7 cellular contexts compared by ENCODE assay signal in the genomic region with DNA sequence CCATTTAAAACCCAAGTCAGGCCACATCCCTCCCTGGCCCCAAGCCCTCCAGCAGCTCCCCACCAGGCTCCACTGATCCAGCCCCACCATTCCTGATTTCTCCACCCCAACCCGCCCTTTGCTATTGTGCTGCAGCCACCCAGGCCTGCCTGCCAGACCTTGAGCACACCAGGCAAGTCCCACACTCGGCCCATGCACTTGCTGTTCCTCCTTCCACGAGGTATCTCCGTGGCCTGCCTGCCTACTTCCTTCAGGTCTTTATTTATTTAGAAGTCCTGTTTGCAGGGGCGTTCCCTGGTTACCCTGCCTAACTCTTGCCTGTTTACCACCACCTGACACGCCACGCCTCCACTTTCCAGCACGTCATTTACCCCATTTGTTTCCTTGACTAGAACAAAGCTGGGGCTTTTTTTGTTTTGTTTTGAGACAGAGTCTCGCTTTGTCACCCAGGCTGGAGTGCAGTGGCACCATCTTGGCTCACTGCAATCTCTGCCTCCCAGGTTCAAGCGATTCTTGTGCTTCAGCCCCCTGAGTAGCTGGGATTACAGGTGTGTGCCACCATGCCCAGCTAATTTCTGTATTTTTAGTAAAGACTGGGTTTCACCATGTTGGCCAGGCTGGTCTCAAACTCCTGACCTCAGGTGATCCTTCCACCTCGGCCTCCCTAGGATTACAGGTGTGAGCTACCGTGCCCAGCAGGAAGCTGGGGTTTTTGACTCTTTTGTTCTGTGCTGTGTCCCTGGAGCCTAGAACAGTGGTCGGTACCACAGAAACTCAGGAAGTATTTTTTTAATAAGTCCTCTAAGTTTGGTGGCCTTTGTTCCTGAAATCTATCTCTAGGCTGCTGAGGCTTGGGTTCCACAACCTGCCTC. TPM values are rescaled to one million over a fixed set of nuclear protein-coding genes. Genes with fewer than 3 reads are reported as not detected.
DNase-seq lines count a peak whose midpoint lies in the region; ATAC-seq, FAIRE-seq and TF ChIP-seq lines count a peak whose summit lies in the region.

No MANE protein-coding gene starts in this region.

- H3K36me3 ChIP-seq in HepG2 (replicated peaks in 1 of 2; ENCODE audit: control insufficient read depth in 1 of 2, insufficient read depth in 2 of 2, low read length in 2 of 2): peaks cover 11 to 49% of the 10 kb centered on the region in 2 experiments

- H3K4me2 ChIP-seq in HepG2 (ENCODE audit: low read depth, low read length): no peak overlapping the region

- POLR2A ChIA-PET in HepG2 (lab: Yijun Ruan, JAX): interaction anchor here (1.3 to 1.5 kb wide), 2 partner anchors 108 to 140 kb away, joined by 4 read pairs; partner anchors contain the start of genes CCDC134 and SREBF2

- in situ Hi-C loops in HepG2 (cut with HindIII; ENCODE audit: extremely low pct_ligation_motif_present, low pct_unique_long_range_greater_than_20kb): loop anchor here (5.0 kb wide), 1 partner anchor 243 kb away; the partner anchor contains the start of gene MEI1

- no TSS peak for BruUV-seq in HepG2 (replicated peaks; lab: Mats Ljungman, UMichigan)

- CTCF ChIA-PET in HepG2 (lab: Yijun Ruan, JAX; ENCODE audit: low intra/inter-chr PET ratio, low total read pairs): interaction anchor here (1.7 to 2.7 kb wide), 3 partner anchors 117 to 243 kb away, joined by 15 to 22 read pairs (median 16); no protein-coding TSS in a partner anchor

- DNase-seq in NCI-H2196 treated with DMSO at 0.1 percent for 48 hours (lab: John Stamatoyannopoulos, UW; ENCODE audit: unreplicated experiment) (peak; percentile 22), HepG2 (ENCODE audit: low spot score) (no peak), NCI-H2171 (lab: John Stamatoyannopoulos, UW) (no peak)
- peak; percentile 82 to 90 for DNase-seq in activated T-helper 1 cell treated with anti-CD3 and anti-CD28 coated beads, Interleukin-2, amount 50 U/mL, for 16 hours (ENCODE audit: low read depth in 1 of 2, low spot score in 1 of 2)
- peak; percentile 73 to 83 for DNase-seq in stimulated activated CD8-positive, alpha-beta memory T cell treated with anti-CD3 and anti-CD28 coated beads, Interleukin-4, amount 100 ng/mL, for 1 hour (ENCODE audit: low read depth in 2 of 2, low spot score in 1 of 2)

- intact Hi-C loops in HepG2 (cut with micrococcal nuclease; ENCODE audit: unreplicated experiment): no loop called here

- H3K4me3 ChIP-seq in HepG2 (replicated peaks in 1 of 3; ENCODE audit: insufficient read depth in 1 of 3, low read depth in 2 of 3, low read length in 3 of 3): no peak overlapping the region

- H3K9me3 ChIP-seq in HepG2 (ENCODE audit: low read length): no peaks in the 10 kb centered on the region

- no peak for TF ChIP-seq RAD21 in HepG2 (CRISPR knock-in tag; IDR thresholded peaks at IDR 0.05)

- H3K79me2 ChIP-seq in HepG2 (ENCODE audit: insufficient read depth, low read length): peaks cover 4% of the 10 kb centered on the region

- no peak overlapping the region for H2AFZ ChIP-seq in HepG2 (ENCODE audit: low read length)

- no peaks in the 10 kb centered on the region for H3K27me3 ChIP-seq in HepG2 (ENCODE audit: control insufficient read depth in 1 of 2, insufficient read depth in 2 of 2, low read length in 2 of 2)

- no peak for TF ChIP-seq CTCF in HepG2 (CRISPR knock-in tag; IDR thresholded peaks at IDR 0.05)

- H3K9ac ChIP-seq in HepG2 (ENCODE audit: insufficient read depth, low read depth, low read length): no peak overlapping the region

- no peak overlapping the region for H3K27ac ChIP-seq in HepG2 (ENCODE audit: extremely low read length, insufficient read depth, low read length)

- no peak for FAIRE-seq in HepG2 (lab: Jason Lieb, UNC)

- H3K4me1 ChIP-seq in HepG2 (ENCODE audit: insufficient read depth, low read length): peaks cover 24% of the 10 kb centered on the region

- TF ChIP-seq EP300 in HepG2 (IDR thresholded peaks at IDR 0.05; ENCODE audit: low read depth in 2 of 2, low read length in 2 of 2) (no peak), HepG2 (CRISPR knock-in tag; IDR thresholded peaks at IDR 0.05; ENCODE audit: borderline replicate concordance) (no peak)

- peak; percentile 36 for ATAC-seq in GM18508 (IDR thresholded peaks at IDR 0.05; ENCODE audit: insufficient read depth, unreplicated experiment)
- ATAC-seq in GM21825 (IDR thresholded peaks at IDR 0.05; ENCODE audit: unreplicated experiment): peak; percentile 47
- ATAC-seq in HepG2: no peak

- no peak for TF ChIP-seq POLR2A in HepG2 (IDR thresholded peaks at IDR 0.05; ENCODE audit: insufficient read depth in 1 of 2, low read depth in 2 of 2, low read length in 2 of 2)

- H4K20me1 ChIP-seq in HepG2 (ENCODE audit: insufficient read depth, low read length): no peaks in the 10 kb centered on the region

- 93% methylated on average over 13 of the region's 13 CpGs for WGBS in HepG2 (ENCODE audit: low lambda C conversion rate)

RNA-seq across cellular contexts. Expression of gene CENPM, which starts 6.7 kb away (rescaled TPM):
- 37.3 and 41.8 TPM in 2 replicates for total RNA-seq in HepG2 (2016; rRNA removed; fragmentation: Illumina TruSeq; extraction: Trizol)
- total RNA-seq in HepG2 (2016; cell fraction: cytosol; rRNA removed; fragmentation: Illumina TruSeq; extraction: Trizol; ENCODE audit: low read depth): 13.0 and 13.7 TPM in 2 replicates
- total RNA-seq in HepG2 (2016; cell fraction: insoluble cytoplasmic fraction; rRNA removed; fragmentation: Illumina TruSeq; extraction: Trizol): 37.1 and 38.5 TPM in 2 replicates
- total RNA-seq in HepG2 (2016; cell fraction: membrane; rRNA removed; fragmentation: Illumina TruSeq; extraction: Trizol): 17.3 and 25.3 TPM in 2 replicates
- 25.4 and 26.0 TPM in 2 replicates for total RNA-seq in HepG2 (2016; cell fraction: nucleus; rRNA removed; fragmentation: Illumina TruSeq; extraction: Trizol)
- polyA plus RNA-seq in HepG2 (2011; rRNA removed): 10.6 and 11.2 TPM in 2 replicates
- polyA plus RNA-seq in HepG2 (2011; cell fraction: cytosol; rRNA removed): 6.7 and 15.2 TPM in 2 replicates
- 15.5 and 21.0 TPM in 2 replicates for polyA plus RNA-seq in HepG2 (2011; cell fraction: nucleus; rRNA removed)
- polyA plus RNA-seq in HepG2 (2012): 4.9 and 8.1 TPM in 2 replicates
- 11.6 and 12.9 TPM in 2 replicates for polyA plus RNA-seq in HepG2 (2016; cell fraction: cytosol; fragmentation: Illumina TruSeq; extraction: Trizol; ENCODE audit: low read depth)
- polyA plus RNA-seq in HepG2 (2016; cell fraction: insoluble cytoplasmic fraction; fragmentation: Illumina TruSeq; extraction: Trizol; ENCODE audit: low read depth): 35.7 and 42.0 TPM in 2 replicates
- 15.9 TPM in 2 replicates for polyA plus RNA-seq in HepG2 (2016; cell fraction: membrane; fragmentation: Illumina TruSeq; extraction: Trizol; ENCODE audit: low read depth)
- 29.0 and 31.5 TPM in 2 replicates for polyA plus RNA-seq in HepG2 (2016; cell fraction: nucleus; fragmentation: Illumina TruSeq; extraction: Trizol; ENCODE audit: insufficient read depth, low read depth)
- 31.7 and 74.0 TPM in 2 replicates for polyA minus RNA-seq in HepG2 (2011; rRNA and poly(A)+ RNA removed; ENCODE audit: low replicate concordance)
- polyA minus RNA-seq in HepG2 (2011; cell fraction: cytosol; rRNA and poly(A)+ RNA removed): 4.4 and 9.0 TPM in 2 replicates
- polyA minus RNA-seq in HepG2 (2011; cell fraction: nucleus; rRNA and poly(A)+ RNA removed): 7.8 and 10.3 TPM in 2 replicates

RNA-seq across cellular contexts. Expression of gene TNFRSF13C, which starts 13.6 kb away (rescaled TPM):
- total RNA-seq in HepG2 (2016; rRNA removed; fragmentation: Illumina TruSeq; extraction: Trizol): 0.11 TPM in 1 of 2 replicates, not detected in the other
- 0.10 TPM in 1 of 2 replicates, not detected in the other for total RNA-seq in HepG2 (2016; cell fraction: cytosol; rRNA removed; fragmentation: Illumina TruSeq; extraction: Trizol; ENCODE audit: low read depth)
- 0.17 TPM in 1 of 2 replicates, not detected in the other for total RNA-seq in HepG2 (2016; cell fraction: insoluble cytoplasmic fraction; rRNA removed; fragmentation: Illumina TruSeq; extraction: Trizol)
- total RNA-seq in HepG2 (2016; cell fraction: membrane; rRNA removed; fragmentation: Illumina TruSeq; extraction: Trizol): 0.07 and 0.09 TPM in 2 replicates
- total RNA-seq in HepG2 (2016; cell fraction: nucleus; rRNA removed; fragmentation: Illumina TruSeq; extraction: Trizol): 0.25 and 0.38 TPM in 2 replicates
- polyA plus RNA-seq in HepG2 (2011; rRNA removed): 0.22 and 0.29 TPM in 2 replicates
- 0.03 and 0.04 TPM in 2 replicates for polyA plus RNA-seq in HepG2 (2011; cell fraction: cytosol; rRNA removed)
- 1.2 and 1.7 TPM in 2 replicates for polyA plus RNA-seq in HepG2 (2011; cell fraction: nucleus; rRNA removed)
- 0.16 and 0.31 TPM in 2 replicates for polyA plus RNA-seq in HepG2 (2012)
- polyA plus RNA-seq in HepG2 (2016; cell fraction: cytosol; fragmentation: Illumina TruSeq; extraction: Trizol; ENCODE audit: low read depth): not detected in 2 replicates
- 0.05 TPM in 1 of 2 replicates, not detected in the other for polyA plus RNA-seq in HepG2 (2016; cell fraction: insoluble cytoplasmic fraction; fragmentation: Illumina TruSeq; extraction: Trizol; ENCODE audit: low read depth)
- polyA plus RNA-seq in HepG2 (2016; cell fraction: membrane; fragmentation: Illumina TruSeq; extraction: Trizol; ENCODE audit: low read depth): 0.05 and 0.06 TPM in 2 replicates
- 1.1 and 1.2 TPM in 2 replicates for polyA plus RNA-seq in HepG2 (2016; cell fraction: nucleus; fragmentation: Illumina TruSeq; extraction: Trizol; ENCODE audit: insufficient read depth, low read depth)
- 0.46 and 1.4 TPM in 2 replicates for polyA minus RNA-seq in HepG2 (2011; rRNA and poly(A)+ RNA removed; ENCODE audit: low replicate concordance)
- 0.20 TPM in 1 of 2 replicates, not detected in the other for polyA minus RNA-seq in HepG2 (2011; cell fraction: cytosol; rRNA and poly(A)+ RNA removed)
- polyA minus RNA-seq in HepG2 (2011; cell fraction: nucleus; rRNA and poly(A)+ RNA removed): 0.26 and 0.37 TPM in 2 replicates

RNA-seq across cellular contexts. Expression of gene SHISA8, which starts 25.3 kb away (rescaled TPM):
- total RNA-seq in HepG2 (2016; rRNA removed; fragmentation: Illumina TruSeq; extraction: Trizol): not detected in 2 replicates
- total RNA-seq in HepG2 (2016; cell fraction: cytosol; rRNA removed; fragmentation: Illumina TruSeq; extraction: Trizol; ENCODE audit: low read depth): not detected in 2 replicates
- not detected in 2 replicates for total RNA-seq in HepG2 (2016; cell fraction: insoluble cytoplasmic fraction; rRNA removed; fragmentation: Illumina TruSeq; extraction: Trizol)
- not detected in 2 replicates for total RNA-seq in HepG2 (2016; cell fraction: membrane; rRNA removed; fragmentation: Illumina TruSeq; extraction: Trizol)
- not detected in 2 replicates for total RNA-seq in HepG2 (2016; cell fraction: nucleus; rRNA removed; fragmentation: Illumina TruSeq; extraction: Trizol)
- polyA plus RNA-seq in HepG2 (2011; rRNA removed): not detected in 2 replicates
- not detected in 2 replicates for polyA plus RNA-seq in HepG2 (2011; cell fraction: cytosol; rRNA removed)
- polyA plus RNA-seq in HepG2 (2011; cell fraction: nucleus; rRNA removed): not detected in 2 replicates
- polyA plus RNA-seq in HepG2 (2012): not detected in 2 replicates
- not detected in 2 replicates for polyA plus RNA-seq in HepG2 (2016; cell fraction: cytosol; fragmentation: Illumina TruSeq; extraction: Trizol; ENCODE audit: low read depth)
- polyA plus RNA-seq in HepG2 (2016; cell fraction: insoluble cytoplasmic fraction; fragmentation: Illumina TruSeq; extraction: Trizol; ENCODE audit: low read depth): not detected in 2 replicates
- polyA plus RNA-seq in HepG2 (2016; cell fraction: membrane; fragmentation: Illumina TruSeq; extraction: Trizol; ENCODE audit: low read depth): not detected in 2 replicates
- not detected in 2 replicates for polyA plus RNA-seq in HepG2 (2016; cell fraction: nucleus; fragmentation: Illumina TruSeq; extraction: Trizol; ENCODE audit: insufficient read depth, low read depth)
- polyA minus RNA-seq in HepG2 (2011; rRNA and poly(A)+ RNA removed; ENCODE audit: low replicate concordance): not detected in 2 replicates
- polyA minus RNA-seq in HepG2 (2011; cell fraction: cytosol; rRNA and poly(A)+ RNA removed): not detected in 2 replicates
- not detected in 2 replicates for polyA minus RNA-seq in HepG2 (2011; cell fraction: nucleus; rRNA and poly(A)+ RNA removed)

RNA-seq across cellular contexts. Expression of gene SEPTIN3, which starts 29.0 kb away (rescaled TPM):
- not detected in 2 replicates for total RNA-seq in HepG2 (2016; rRNA removed; fragmentation: Illumina TruSeq; extraction: Trizol)
- total RNA-seq in HepG2 (2016; cell fraction: cytosol; rRNA removed; fragmentation: Illumina TruSeq; extraction: Trizol; ENCODE audit: low read depth): not detected in 2 replicates
- not detected in 2 replicates for total RNA-seq in HepG2 (2016; cell fraction: insoluble cytoplasmic fraction; rRNA removed; fragmentation: Illumina TruSeq; extraction: Trizol)
- total RNA-seq in HepG2 (2016; cell fraction: membrane; rRNA removed; fragmentation: Illumina TruSeq; extraction: Trizol): 0.03 TPM in 1 of 2 replicates, not detected in the other
- total RNA-seq in HepG2 (2016; cell fraction: nucleus; rRNA removed; fragmentation: Illumina TruSeq; extraction: Trizol): not detected in 2 replicates
- 0.04 and 0.08 TPM in 2 replicates for polyA plus RNA-seq in HepG2 (2011; rRNA removed)
- 0.01 and 0.04 TPM in 2 replicates for polyA plus RNA-seq in HepG2 (2011; cell fraction: cytosol; rRNA removed)
- 0.14 TPM in 1 of 2 replicates, not detected in the other for polyA plus RNA-seq in HepG2 (2011; cell fraction: nucleus; rRNA removed)
- polyA plus RNA-seq in HepG2 (2012): 0.08 TPM in 1 of 2 replicates, not detected in the other
- polyA plus RNA-seq in HepG2 (2016; cell fraction: cytosol; fragmentation: Illumina TruSeq; extraction: Trizol; ENCODE audit: low read depth): not detected in 2 replicates
- polyA plus RNA-seq in HepG2 (2016; cell fraction: insoluble cytoplasmic fraction; fragmentation: Illumina TruSeq; extraction: Trizol; ENCODE audit: low read depth): 0.07 TPM in 1 of 2 replicates, not detected in the other
- polyA plus RNA-seq in HepG2 (2016; cell fraction: membrane; fragmentation: Illumina TruSeq; extraction: Trizol; ENCODE audit: low read depth): 0.07 TPM in 1 of 2 replicates, not detected in the other
- 0.09 TPM in 1 of 2 replicates, not detected in the other for polyA plus RNA-seq in HepG2 (2016; cell fraction: nucleus; fragmentation: Illumina TruSeq; extraction: Trizol; ENCODE audit: insufficient read depth, low read depth)
- 0.04 and 2.7 TPM in 2 replicates for polyA minus RNA-seq in HepG2 (2011; rRNA and poly(A)+ RNA removed; ENCODE audit: low replicate concordance)
- not detected in 2 replicates for polyA minus RNA-seq in HepG2 (2011; cell fraction: cytosol; rRNA and poly(A)+ RNA removed)
- polyA minus RNA-seq in HepG2 (2011; cell fraction: nucleus; rRNA and poly(A)+ RNA removed): not detected in 2 replicates

Comparison
In these comparisons a context has a peak if more than half of its experiments do, and no peak if none do; other contexts are left out.
1. DNase-seq: peak in NCI-H2196 treated with DMSO at 0.1 percent for 48 hours (single experiment), activated T-helper 1 cell treated with anti-CD3 and anti-CD28 coated beads, Interleukin-2, amount 50 U/mL, for 16 hours (2 of 2) and stimulated activated CD8-positive, alpha-beta memory T cell treated with anti-CD3 and anti-CD28 coated beads, Interleukin-4, amount 100 ng/mL, for 1 hour (2 of 2); none in HepG2 (single experiment) and NCI-H2171 (single experiment).